In the genomic region with DNA sequence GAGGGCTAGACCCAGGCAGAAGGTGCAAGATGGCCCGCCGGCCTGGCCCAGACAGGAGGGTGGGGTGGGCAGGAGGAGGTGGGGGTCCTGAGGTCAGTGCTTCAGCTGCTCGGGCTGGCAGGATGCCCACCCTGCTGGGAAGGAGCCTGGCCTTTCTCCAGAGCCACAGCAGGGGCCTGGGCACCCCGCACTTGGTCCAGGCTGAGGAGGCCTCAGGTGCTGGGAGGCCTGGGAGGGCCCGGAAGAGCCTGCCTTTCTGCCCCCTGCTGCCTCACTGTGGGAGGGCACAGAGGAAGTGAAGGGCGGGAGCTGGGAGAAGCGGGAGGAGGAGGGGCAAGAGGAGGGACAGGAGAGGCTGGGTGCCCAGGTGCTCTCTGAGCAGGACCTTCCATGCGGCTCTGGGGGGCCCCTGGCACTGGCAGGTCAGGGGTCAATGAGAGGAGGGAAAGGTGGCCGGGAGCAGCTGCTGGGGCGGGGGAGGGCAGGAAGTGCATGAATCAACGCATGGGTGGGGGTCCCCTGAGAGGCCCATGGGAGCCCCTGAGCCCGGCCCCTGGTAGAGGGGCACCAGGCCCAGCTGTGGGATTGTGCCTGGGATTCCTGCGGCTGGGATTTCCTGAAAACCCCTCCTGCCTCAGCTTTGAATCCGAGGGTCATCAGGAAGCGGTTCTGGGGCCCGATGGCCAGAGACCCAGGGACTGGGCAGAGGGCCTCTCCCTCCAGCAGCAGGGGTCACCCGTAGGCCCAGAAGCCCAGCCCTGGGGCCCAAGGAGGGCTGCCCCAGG, we compare ENCODE assay signal across 8 cellular contexts. TPM values are rescaled to one million over a fixed set of nuclear protein-coding genes. Genes with fewer than 3 reads are reported as not detected.
A peak's percentile ranks its signal among the peaks of the same experiment; 100 is the strongest.
DNase-seq lines count a peak whose midpoint lies in the region; ATAC-seq, FAIRE-seq and TF ChIP-seq lines count a peak whose summit lies in the region.

No MANE protein-coding gene starts in this region.

- H3K27me3 ChIP-seq in AG04450 (ENCODE audit: control insufficient read depth, insufficient read depth, low read length) (no peaks in the 10 kb centered on the region), ascending aorta (no peaks in the 10 kb centered on the region), lung (ENCODE audit: control insufficient read depth, insufficient read depth) (no peaks in the 10 kb centered on the region)

- CTCF ChIA-PET in AG04450 (lab: Charles Lee): no interaction called here

- FAIRE-seq in GM19239 (lab: Jason Lieb, UNC): peak; percentile 81

- 22 to 31% methylated on average over 16 to 17 of the region's 17 CpGs for WGBS in lung, 2 donors

- H3K9me3 ChIP-seq in AG04450 (ENCODE audit: control insufficient read depth, insufficient read depth, low read length) (peaks cover 3% of the 10 kb centered on the region; the same call in 1 of the 2 replicates), ascending aorta (no peaks in the 10 kb centered on the region), lung (ENCODE audit: control insufficient read depth in 2 of 2, insufficient read depth in 1 of 2, low read length in 1 of 2) (no peaks in the 10 kb centered on the region)

- POLR2A ChIA-PET in AG04450 (lab: Yijun Ruan, JAX): no interaction called here

- H3K36me3 ChIP-seq in ascending aorta (no peaks in the 10 kb centered on the region), lung (ENCODE audit: control insufficient read depth in 2 of 2, insufficient read depth in 2 of 2, low read length in 2 of 2) (no peaks in the 10 kb centered on the region)

- intact Hi-C loops in ascending aorta (cut with DNase I): no loop called here

- DNase-seq in AG04450 (ENCODE audit: low read depth, low spot score) (no peak), GM19239 (ENCODE audit: insufficient read length, low spot score) (no peak), KG1 (lab: John Stamatoyannopoulos, UW) (peak; percentile 25), T-helper 1 cell (peak; percentile 45 to 90 (median 53)), ascending aorta (ENCODE audit: low spot score in 2 of 2) (no peak), lung (ENCODE audit: low spot score) (peak; percentile 80), midbrain (lab: John Stamatoyannopoulos, UW) (no peak)
- peak; percentile 24 to 28 for DNase-seq in stimulated activated CD8-positive, alpha-beta memory T cell treated with anti-CD3 and anti-CD28 coated beads, Interleukin-4, amount 100 ng/mL, for 4 hours (ENCODE audit: low read depth in 2 of 2, low spot score in 1 of 2)

- peak; percentile 44 for TF ChIP-seq CTCF in AG04450 (IDR thresholded peaks at IDR 0.05; ENCODE audit: low read depth, low read length)
- peak in 2 of 3 experiments; percentile 25 to 53 for TF ChIP-seq CTCF in ascending aorta (IDR thresholded peaks at IDR 0.05)
- peak; percentile 23 for TF ChIP-seq CTCF in lung (IDR thresholded peaks at IDR 0.05; ENCODE audit: control extremely low read depth, extremely low read depth)

- H3K4me1 ChIP-seq in ascending aorta (peaks cover 0 to 2% of the 10 kb centered on the region in 2 donors), lung (ENCODE audit: control insufficient read depth in 2 of 2, insufficient read depth in 2 of 2, low read length in 2 of 2) (peaks cover 0 to 22% of the 10 kb centered on the region in 2 donors)

- ATAC-seq in lung (ENCODE audit: insufficient read depth, low FRiP score): peak; percentile 63

- no peak overlapping the region for H3K27ac ChIP-seq in AG04450 (ENCODE audit: low read depth, low read length)
- H3K27ac ChIP-seq in ascending aorta: no peak overlapping the region
- H3K27ac ChIP-seq in lung (ENCODE audit: low read depth in 1 of 2, low read length in 1 of 2): peak overlapping the region in 1 of 2 donors; percentile 91

- H3K4me3 ChIP-seq in AG04450 (ENCODE audit: low read depth, low read length) (no peak overlapping the region), ascending aorta (no peak overlapping the region), lung (no peak overlapping the region)

RNA-seq across cellular contexts. Expression of a gene that starts 49.9 kb away (rescaled TPM):
- polyA plus RNA-seq in AG04450 (2011; rRNA removed) (1.1 and 1.6 TPM in 2 replicates), lung (10 to 100 TPM; 20.1 to 22.1 TPM)
- polyA minus RNA-seq in AG04450 (2011; rRNA and poly(A)+ RNA removed): 0.87 and 1.00 TPM in 2 replicates
- total RNA-seq in ascending aorta (24.4 TPM), lung (10 to 100 TPM; 20.1 to 33.4 TPM)

Comparison
In these comparisons a context has a peak if more than half of its experiments do, and no peak if none do; other contexts are left out.
1. DNase-seq: peak in KG1 (single experiment), T-helper 1 cell (5 of 5), lung (single experiment) and stimulated activated CD8-positive, alpha-beta memory T cell treated with anti-CD3 and anti-CD28 coated beads, Interleukin-4, amount 100 ng/mL, for 4 hours (2 of 2); none in AG04450 (single experiment), GM19239 (single experiment), ascending aorta (0 of 2) and midbrain (single experiment).
2. Peak in every context shown above with its lines, with median percentiles within 50 percentile points of each other: CTCF ChIP-seq.